ENCODE assay signal across 8 cellular contexts in genomic region chr7:141207661-141208060, GRCh38.
"Had no signal": no experiment of that assay in that cellular context is flagged by ENCODE, and none has a peak within 500 bp of the region (broad histone marks: within the 10 kb centered on the region; RNA-seq: fewer than 3 reads in every experiment).

No MANE protein-coding gene starts in this region.

- DNase-seq: GDM1, GF-D8 had no signal

- ATAC-seq: GM12878 had no signal

- H3K4me3 ChIP-seq: GM12878 had no signal

- FAIRE-seq: G401.6, GM12878, GM12891, GM12892, GM18507, GM19239 had no signal
